16 cellular contexts compared by ENCODE assay signal in the genomic region with DNA sequence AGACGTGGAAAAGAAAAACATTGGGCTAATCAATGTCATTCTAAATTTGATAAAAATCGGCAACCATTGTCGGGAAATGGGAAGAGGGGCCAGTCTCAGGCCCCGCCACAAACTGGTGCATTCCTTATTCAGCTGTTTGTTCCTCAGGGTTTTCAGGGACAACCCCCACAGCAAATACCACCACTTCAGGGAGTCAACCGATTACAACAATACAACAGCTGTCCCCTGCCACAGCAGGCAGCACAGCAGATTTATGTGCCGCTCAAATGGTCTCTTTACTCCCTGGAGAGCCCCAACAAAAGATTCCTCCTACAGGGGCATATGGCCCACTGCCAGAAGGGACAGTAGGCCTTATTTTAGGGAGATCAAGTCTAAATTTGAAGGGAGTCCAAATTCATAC.
"Had no signal": no experiment of that assay in that cellular context is flagged by ENCODE, and none has a peak within 500 bp of the region (broad histone marks: within the 10 kb centered on the region; RNA-seq: fewer than 3 reads in every experiment).

No MANE protein-coding gene starts in this region.

- H3K4me1 ChIP-seq: colonic mucosa had no signal

- ATAC-seq: activated CD8-positive, alpha-beta T cell treated with anti-CD3 and anti-CD28 coated beads, Interleukin-2, amount 10 ng/mL, durations not matched to agents 7 days and 5 days; heart right ventricle; sciatic nerve; stimulated activated naive B cell treated with anti-CD40 and anti-IgM and Interleukin-4, amounts not matched to agents 10 μg/mL and 1 μg/mL and 100 μg/mL, for 72 hours had no signal

- H3K27me3 ChIP-seq: adrenal gland, colonic mucosa, heart right ventricle had no signal

- H3K27ac ChIP-seq: adrenal gland, colonic mucosa, heart right ventricle, VCaP had no signal

- H3K27ac Mint-ChIP-seq: activated CD8-positive, alpha-beta T cell treated with anti-CD3 and anti-CD28 coated beads, Interleukin-2, amount 10 ng/mL, durations not matched to agents 7 days and 5 days; activated naive CD4-positive, alpha-beta T cell treated with anti-CD3 and anti-CD28 coated beads for 36 hours; stimulated activated naive B cell treated with anti-CD40 and anti-IgM and Interleukin-4, amounts not matched to agents 10 μg/mL and 1 μg/mL and 100 μg/mL, for 72 hours had no signal

- DNase-seq: activated CD4-positive, alpha-beta T cell treated with anti-CD3 and anti-CD28 coated beads for 4 hours; activated CD8-positive, alpha-beta memory T cell treated with anti-CD3 and anti-CD28 coated beads, Interleukin-2, amount 50 U/mL, for 48 hours; activated CD8-positive, alpha-beta T cell treated with anti-CD3 and anti-CD28 coated beads, Interleukin-2, amount 10 ng/mL, durations not matched to agents 7 days and 5 days; activated naive CD4-positive, alpha-beta T cell treated with anti-CD3 and anti-CD28 coated beads for 36 hours; adrenal gland; caudate nucleus; colonic mucosa; effector CD4-positive, alpha-beta T cell; heart right ventricle; stimulated activated CD4-positive, alpha-beta T cell treated with anti-CD3 and anti-CD28 coated beads, Interleukin-2, amount 100 ng/mL, for 24 hours; stimulated activated naive B cell treated with anti-CD40 and anti-IgM and Interleukin-4, amounts not matched to agents 10 μg/mL and 1 μg/mL and 100 μg/mL, for 72 hours; substantia nigra; trophoblast cell had no signal

- H3K4me3 ChIP-seq: adrenal gland, colonic mucosa, heart right ventricle had no signal

- H3K36me3 ChIP-seq: adrenal gland, colonic mucosa, heart right ventricle had no signal

- H3K9me3 ChIP-seq: colonic mucosa had no signal

- H3K4me1 Mint-ChIP-seq: neural crest cell had no signal

- H3K4me3 Mint-ChIP-seq: activated CD8-positive, alpha-beta T cell treated with anti-CD3 and anti-CD28 coated beads, Interleukin-2, amount 10 ng/mL, durations not matched to agents 7 days and 5 days; activated naive CD4-positive, alpha-beta T cell treated with anti-CD3 and anti-CD28 coated beads for 36 hours; stimulated activated naive B cell treated with anti-CD40 and anti-IgM and Interleukin-4, amounts not matched to agents 10 μg/mL and 1 μg/mL and 100 μg/mL, for 72 hours had no signal

- H3K27me3 Mint-ChIP-seq: stimulated activated naive B cell treated with anti-CD40 and anti-IgM and Interleukin-4, amounts not matched to agents 10 μg/mL and 1 μg/mL and 100 μg/mL, for 72 hours had no signal
